Comparison of ENCODE assay signal across 8 cellular contexts in genomic region chr17:75777243-75777922, GRCh38. TPM values are rescaled to one million over a fixed set of nuclear protein-coding genes. Genes with fewer than 3 reads are reported as not detected.
DNase-seq lines count a peak whose midpoint lies in the region; ATAC-seq and TF ChIP-seq lines count a peak whose summit lies in the region.

No MANE protein-coding gene starts in this region.

- TF ChIP-seq POLR2A in esophagus squamous epithelium (IDR thresholded peaks at IDR 0.05), result no peak

- peak overlapping the region; percentile 85 for H3K4me2 ChIP-seq in parathyroid adenoma (ENCODE audit: low read length)

- H3K9me3 ChIP-seq in SK-N-MC (ENCODE audit: low read depth, low read length) (no peaks in the 10 kb centered on the region; the same call in 1 of the 2 replicates), esophagus squamous epithelium (no peaks in the 10 kb centered on the region), parathyroid adenoma (ENCODE audit: control insufficient read depth, low read length) (no peaks in the 10 kb centered on the region)

- H3K27me3 ChIP-seq in esophagus squamous epithelium (no peaks in the 10 kb centered on the region), parathyroid adenoma (ENCODE audit: control insufficient read depth, insufficient read depth, low read length) (no peaks in the 10 kb centered on the region)

- TF ChIP-seq CTCF in esophagus squamous epithelium (IDR thresholded peaks at IDR 0.05), result no peak
- no peak for TF ChIP-seq CTCF in parathyroid adenoma (IDR thresholded peaks at IDR 0.05)

- H3K4me3 ChIP-seq in SK-N-MC (peak overlapping the region; percentile 85), esophagus squamous epithelium (peak overlapping the region; percentile 64 to 91 (median 79)), parathyroid adenoma (ENCODE audit: low read depth, low read length) (peak overlapping the region; percentile 99)

- peaks cover 35% of the 10 kb centered on the region for H3K79me2 ChIP-seq in parathyroid adenoma

- intact Hi-C loops in esophagus squamous epithelium (cut with DNase I), result no loop called here

- no peak overlapping the region for H2AFZ ChIP-seq in parathyroid adenoma

- no peak for ATAC-seq in GM19395 (IDR thresholded peaks at IDR 0.05; ENCODE audit: unreplicated experiment)

- H3K4me1 ChIP-seq in esophagus squamous epithelium (peaks cover 20 to 59% (median 22%) of the 10 kb centered on the region in 3 donors), parathyroid adenoma (peaks cover 20% of the 10 kb centered on the region)

- H3K36me3 ChIP-seq in SK-N-MC (ENCODE audit: insufficient read depth, low read length) (peaks cover 33% of the 10 kb centered on the region), esophagus squamous epithelium (peaks cover 0 to 48% (median 14%) of the 10 kb centered on the region in 3 donors), parathyroid adenoma (ENCODE audit: control insufficient read depth, insufficient read depth, low read length) (no peaks in the 10 kb centered on the region)

- H3K9ac ChIP-seq in SK-N-MC (ENCODE audit: insufficient read length), result peak overlapping the region; percentile 99
- H3K9ac ChIP-seq in parathyroid adenoma, result no peak overlapping the region

- DNase-seq in EH (ENCODE audit: low read depth) (peak; percentile 50), SK-N-MC (ENCODE audit: low read depth, low spot score) (no peak), esophagus squamous epithelium (lab: John Stamatoyannopoulos, UW) (no peak), dedifferentiated amniotic fluid mesenchymal stem cell (ENCODE audit: extremely low spot score) (no peak), NCI-H2107 treated with DMSO at 0.1 percent for 48 hours (lab: John Stamatoyannopoulos, UW; ENCODE audit: unreplicated experiment) (no peak), NCI-H1694 (lab: John Stamatoyannopoulos, UW) (no peak)

- 0 to 6% methylated on average over 2 of the region's 2 CpGs for WGBS in esophagus squamous epithelium, 2 donors

- peak overlapping the region; percentile 35; the same call in 1 of the 2 replicates for H3K27ac ChIP-seq in SK-N-MC
- H3K27ac ChIP-seq in esophagus squamous epithelium, result peak overlapping the region; percentile 38 to 99 (median 96)
- H3K27ac ChIP-seq in parathyroid adenoma, result peak overlapping the region; percentile 98

RNA-seq across cellular contexts. Expression of gene UNK, which starts 7.2 kb away (rescaled TPM):
- total RNA-seq in esophagus squamous epithelium, result 10 to 100 TPM; 14.8 to 27.3 (median 20.4) TPM

RNA-seq across cellular contexts. Expression of gene GALK1, which starts 12.4 kb away (rescaled TPM):
- total RNA-seq in esophagus squamous epithelium, result 10 to 100 TPM; 16.4 to 30.9 (median 20.2) TPM

RNA-seq across cellular contexts. Expression of gene ITGB4, which starts 56.1 kb away (rescaled TPM):
- 100 to 1,000 TPM in 1 of 4 donors, 10 to 100 TPM in 3; 60.6 to 115 (median 82.3) TPM for total RNA-seq in esophagus squamous epithelium

Comparison
In these comparisons a context has a peak if more than half of its experiments do, and no peak if none do; other contexts are left out.
1. H3K27ac ChIP-seq: peak in every context shown above with its lines; median percentile 98 in parathyroid adenoma; 96 in esophagus squamous epithelium; 35 in SK-N-MC.